15 cellular contexts compared by ENCODE assay signal in the genomic region with DNA sequence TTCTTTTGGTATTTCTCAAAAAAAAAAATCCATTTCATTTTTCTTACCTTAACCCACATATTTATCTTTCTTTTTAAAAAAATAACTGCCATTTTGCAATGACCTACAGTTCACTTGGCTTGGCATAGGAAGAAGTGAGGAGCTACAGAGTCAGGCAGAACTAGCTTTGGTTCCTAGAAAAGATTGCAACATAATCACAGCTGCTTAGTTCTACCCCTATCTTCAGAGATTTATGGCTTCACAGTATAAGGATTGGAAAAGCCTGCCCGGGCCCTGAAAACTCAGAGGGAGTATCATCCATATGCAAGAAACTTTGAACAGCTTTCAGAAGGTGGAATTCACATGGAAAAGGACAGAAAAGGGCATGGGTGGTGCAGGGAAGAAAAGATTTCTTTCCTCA.
"Had no signal": no experiment of that assay in that cellular context is flagged by ENCODE, and none has a peak within 500 bp of the region (broad histone marks: within the 10 kb centered on the region; RNA-seq: fewer than 3 reads in every experiment).

No MANE protein-coding gene starts in this region.

- H3K4me1 Mint-ChIP-seq: central memory CD8-positive, alpha-beta T cell; memory B cell had no signal

- H3K27me3 ChIP-seq: tibial artery had no signal

- DNase-seq: activated CD4-positive, alpha-beta T cell treated with anti-CD3 and anti-CD28 coated beads for 48 hours; activated CD8-positive, alpha-beta memory T cell treated with anti-CD3 and anti-CD28 coated beads, Interleukin-2, amount 50 U/mL, for 48 hours; activated CD8-positive, alpha-beta T cell treated with anti-CD3 and anti-CD28 coated beads, Interleukin-2, amount 10 ng/mL, durations not matched to agents 7 days and 5 days; activated naive CD4-positive, alpha-beta T cell treated with Interleukin-2 at 50 U/mL for 16 hours; cortex of kidney; effector memory CD4-positive, alpha-beta T cell; hippocampal formation; T1000; tibial artery had no signal

- H3K4me3 Mint-ChIP-seq: activated CD8-positive, alpha-beta T cell treated with anti-CD3 and anti-CD28 coated beads, Interleukin-2, amount 10 ng/mL, durations not matched to agents 7 days and 5 days; activated T-helper 1 cell treated with anti-CD3 and anti-CD28 coated beads, Interleukin-12 subunit alpha, Interleukin-12 subunit beta, Interleukin-2, Interleukin-4 antibody, amounts not matched to agents 30 ng/mL and 10 ng/mL and 1 ng/mL, durations not matched to agents 14 hours and 24 hours and 36 hours; central memory CD8-positive, alpha-beta T cell; memory B cell; natural killer cell treated with Interleukin-12 subunit alpha and Interleukin-12 subunit beta and Interleukin-15 and Interleukin-18, amount 100 ng/mL, for 72 hours had no signal

- H3K27ac Mint-ChIP-seq: activated CD8-positive, alpha-beta T cell treated with anti-CD3 and anti-CD28 coated beads, Interleukin-2, amount 10 ng/mL, durations not matched to agents 7 days and 5 days; activated T-helper 1 cell treated with anti-CD3 and anti-CD28 coated beads, Interleukin-12 subunit alpha, Interleukin-12 subunit beta, Interleukin-2, Interleukin-4 antibody, amounts not matched to agents 30 ng/mL and 10 ng/mL and 1 ng/mL, durations not matched to agents 14 hours and 24 hours and 36 hours; memory B cell; natural killer cell treated with Interleukin-12 subunit alpha and Interleukin-12 subunit beta and Interleukin-15 and Interleukin-18, amount 100 ng/mL, for 72 hours had no signal

- H3K9me3 ChIP-seq: tibial artery had no signal

- H3K36me3 Mint-ChIP-seq: memory B cell; natural killer cell treated with Interleukin-12 subunit alpha and Interleukin-12 subunit beta and Interleukin-15 and Interleukin-18, amount 100 ng/mL, for 72 hours had no signal

- H3K27me3 Mint-ChIP-seq: central memory CD8-positive, alpha-beta T cell; memory B cell; natural killer cell treated with Interleukin-12 subunit alpha and Interleukin-12 subunit beta and Interleukin-15 and Interleukin-18, amount 100 ng/mL, for 72 hours had no signal

- H3K27ac ChIP-seq: skin epidermis, tibial artery, WERI-Rb-1 had no signal

- H3K4me3 ChIP-seq: skin epidermis, tibial artery had no signal

- H3K4me1 ChIP-seq: tibial artery had no signal

- H3K36me3 ChIP-seq: tibial artery, WERI-Rb-1 had no signal

- ATAC-seq: activated CD8-positive, alpha-beta T cell treated with anti-CD3 and anti-CD28 coated beads, Interleukin-2, amount 10 ng/mL, durations not matched to agents 7 days and 5 days; natural killer cell treated with Interleukin-12 subunit alpha and Interleukin-12 subunit beta and Interleukin-15 and Interleukin-18, amount 100 ng/mL, for 72 hours had no signal
